Comparison of ENCODE assay signal across 24 cellular contexts in genomic region chr17:45361451-45361850, GRCh38. TPM values are rescaled to one million over a fixed set of nuclear protein-coding genes. Genes with fewer than 3 reads are reported as not detected.
DNase-seq lines count a peak whose midpoint lies in the region; ATAC-seq and TF ChIP-seq lines count a peak whose summit lies in the region.
"Had no signal": no experiment of that assay in that cellular context is flagged by ENCODE, and none has a peak within 500 bp of the region (broad histone marks: within the 10 kb centered on the region; RNA-seq: fewer than 3 reads in every experiment).

No MANE protein-coding gene starts in this region.

- H3K9me3 Mint-ChIP-seq in nephron progenitor cell, result peaks cover 8% of the 10 kb centered on the region
- H3K9me3 Mint-ChIP-seq: CD8-positive, alpha-beta memory T cell; HFFc6 had no signal

- no peak overlapping the region for H3K27ac Mint-ChIP-seq in nephron progenitor cell
- H3K27ac Mint-ChIP-seq: CD8-positive, alpha-beta memory T cell; HFFc6 had no signal

- DNase-seq in activated CD8-positive, alpha-beta memory T cell treated with anti-CD3 and anti-CD28 coated beads, Interleukin-2, amount 50 U/mL, for 48 hours, result peak; percentile 29
- no peak for DNase-seq in activated CD8-positive, alpha-beta memory T cell treated with anti-CD3 and anti-CD28 coated beads for 24 hours
- DNase-seq in HEK293T (ENCODE audit: extremely low spot score) (peak; percentile 1), fibroblast of the aortic adventitia (ENCODE audit: low read depth) (peak; percentile 42), posterior vena cava (ENCODE audit: low spot score) (peak; percentile 34), NCI-H1105 treated with DMSO at 0.1 percent for 48 hours (lab: John Stamatoyannopoulos, UW) (no peak), Right ventricle myocardium superior (no peak), nephron progenitor cell (no peak)
- DNase-seq: CD8-positive, alpha-beta memory T cell; DMS 273 treated with DMSO at 0.1 percent for 48 hours; DMS79; EL; GDM1; GM23248; HFFc6; NCI-H1092; NCI-H1436; NCI-H187; NCI-H446; NCI-H524 treated with DMSO at 0.1 percent for 48 hours; NCI-H774; SJCRH30 had no signal

- no peak overlapping the region for H3K4me3 ChIP-seq in fibroblast of the aortic adventitia (ENCODE audit: low read depth, low read length)
- H3K4me3 ChIP-seq: GM12878, GM23248, SJCRH30 had no signal

- no peak for ATAC-seq in Right ventricle myocardium superior (ENCODE audit: poor library complexity)
- ATAC-seq: GM12878 had no signal

- CTCF ChIA-PET in HEK293T (lab: Yijun Ruan, JAX), result interaction anchor here (0.6 kb wide), 1 partner anchor 96 kb away, joined by 3 read pairs; no protein-coding TSS in a partner anchor

- H3K36me3 Mint-ChIP-seq in nephron progenitor cell (ENCODE audit: low read depth), result no peaks in the 10 kb centered on the region
- H3K36me3 Mint-ChIP-seq: CD14-positive monocyte; CD8-positive, alpha-beta memory T cell had no signal

- POLR2A ChIA-PET in HEK293T (lab: Yijun Ruan, JAX), result interaction anchor here (1.2 kb wide), 1 partner anchor 10 kb away, joined by 4 read pairs; no protein-coding TSS in a partner anchor

- peaks cover 35% of the 10 kb centered on the region for H3K27me3 Mint-ChIP-seq in nephron progenitor cell (ENCODE audit: low read depth, poor library complexity)

- no peak overlapping the region for H3K4me3 Mint-ChIP-seq in nephron progenitor cell
- H3K4me3 Mint-ChIP-seq: CD8-positive, alpha-beta memory T cell; HFFc6 had no signal

- TF ChIP-seq CTCF in fibroblast of the aortic adventitia (IDR thresholded peaks at IDR 0.05; ENCODE audit: insufficient read depth, low read length) (no peak), nephron progenitor cell (IDR thresholded peaks at IDR 0.05) (no peak)

- peaks cover 14% of the 10 kb centered on the region for H3K4me1 Mint-ChIP-seq in nephron progenitor cell
- H3K4me1 Mint-ChIP-seq: CD8-positive, alpha-beta memory T cell had no signal

- intact Hi-C loops in posterior vena cava (cut with DNase I), result no loop called here
- intact Hi-C loops in Right ventricle myocardium superior (cut with DNase I), result no loop called here

TF ChIP-seq in HEK293T, 16 proteins besides CTCF, POLR2A, EP300 and RAD21:
- TF ChIP-seq L3MBTL2 (conservative IDR thresholded peaks at IDR 0.05) (no peak), SP1 (IDR thresholded peaks at IDR 0.05) (no peak), BHLHE40 (IDR thresholded peaks at IDR 0.05; ENCODE audit: borderline replicate concordance) (no peak), ARNT (IDR thresholded peaks at IDR 0.05) (no peak), LEF1 (IDR thresholded peaks at IDR 0.05; ENCODE audit: borderline replicate concordance) (no peak), HDGF (IDR thresholded peaks at IDR 0.05; ENCODE audit: borderline replicate concordance) (no peak), ELF4 (IDR thresholded peaks at IDR 0.05) (no peak), TARDBP (IDR thresholded peaks at IDR 0.05) (no peak), CTBP1 (IDR thresholded peaks at IDR 0.05; ENCODE audit: borderline replicate concordance) (no peak), PKNOX1 (IDR thresholded peaks at IDR 0.05) (no peak), FOXM1 (IDR thresholded peaks at IDR 0.05; ENCODE audit: borderline replicate concordance) (no peak), SUZ12 (IDR thresholded peaks at IDR 0.05) (no peak), FOXK2 (IDR thresholded peaks at IDR 0.05) (no peak), ZNF384 (IDR thresholded peaks at IDR 0.05) (no peak), FOXA1 (IDR thresholded peaks at IDR 0.05) (no peak), NFRKB (IDR thresholded peaks at IDR 0.05) (no peak)

RNA-seq across cellular contexts. Expression of gene MAP3K14, which starts 44.6 kb away (rescaled TPM):
- total RNA-seq in fibroblast of the aortic adventitia (ENCODE audit: low replicate concordance) (1.6 and 3.3 TPM in 2 replicates), posterior vena cava (1 to 10 TPM; 9.1 to 9.7 TPM), Right ventricle myocardium superior (12.2 TPM)

Comparison
In these comparisons a context has a peak if more than half of its experiments do, and no peak if none do; other contexts are left out.
1. DNase-seq: peak in activated CD8-positive, alpha-beta memory T cell treated with anti-CD3 and anti-CD28 coated beads, Interleukin-2, amount 50 U/mL, for 48 hours (single experiment), HEK293T (single experiment), fibroblast of the aortic adventitia (single experiment) and posterior vena cava (single experiment); none in activated CD8-positive, alpha-beta memory T cell treated with anti-CD3 and anti-CD28 coated beads for 24 hours (single experiment), NCI-H1105 treated with DMSO at 0.1 percent for 48 hours (single experiment), Right ventricle myocardium superior (single experiment) and nephron progenitor cell (single experiment).